Comparison of ENCODE assay signal across 2 cellular contexts in genomic region chr3:14162178-14162577, GRCh38.
TF ChIP-seq lines count a peak whose summit lies in the region.

No MANE protein-coding gene starts in this region.

TF ChIP-seq in A549, 52 proteins besides CTCF, POLR2A, EP300 and RAD21:
- TF ChIP-seq CEBPB (IDR thresholded peaks at IDR 0.05) (peak; percentile 41 to 51; a peak in 2 of 4 replicates), HES2 (IDR thresholded peaks at IDR 0.05) (no peak)
TF ChIP-seq in A549: peak in this region for 1.

TF ChIP-seq in endothelial cell of umbilical vein, 7 proteins besides CTCF, POLR2A, EP300 and RAD21:
- TF ChIP-seq JUN (IDR thresholded peaks at IDR 0.05; ENCODE audit: borderline replicate concordance, insufficient read depth, insufficient read length, low read depth) (no peak), MYC (IDR thresholded peaks at IDR 0.05; ENCODE audit: low read depth, low read length) (no peak), FOS (IDR thresholded peaks at IDR 0.05; ENCODE audit: borderline replicate concordance, insufficient read depth, low read length) (no peak)
TF ChIP-seq in endothelial cell of umbilical vein: peak in this region for 0.
